ENCODE assay signal across 8 cellular contexts in genomic region chr22:32475428-32476010, GRCh38. TPM values are rescaled to one million over a fixed set of nuclear protein-coding genes. Genes with fewer than 3 reads are reported as not detected.
A peak's percentile ranks its signal among the peaks of the same experiment; 100 is the strongest.
DNase-seq lines count a peak whose midpoint lies in the region; ATAC-seq, FAIRE-seq and TF ChIP-seq lines count a peak whose summit lies in the region.

No MANE protein-coding gene starts in this region.

- H3K36me3 ChIP-seq in mucosa of stomach (ENCODE audit: control insufficient read depth, insufficient read depth, low read length) (no peaks in the 10 kb centered on the region), thyroid gland (no peaks in the 10 kb centered on the region)

- TF ChIP-seq CTCF in A549 (IDR thresholded peaks at IDR 0.05): no peak
- TF ChIP-seq CTCF in GM12864 (IDR thresholded peaks at IDR 0.05; ENCODE audit: low read depth, low read length, missing control alignments): no peak
- TF ChIP-seq CTCF in epithelial cell of esophagus (IDR thresholded peaks at IDR 0.05; ENCODE audit: insufficient read depth, low read depth, low read length, missing control alignments): no peak
- no peak for TF ChIP-seq CTCF in thyroid gland (IDR thresholded peaks at IDR 0.05)

- TF ChIP-seq POLR2A in A549 (IDR thresholded peaks at IDR 0.05; ENCODE audit: low read length): no peak
- no peak for TF ChIP-seq POLR2A in thyroid gland (IDR thresholded peaks at IDR 0.05)

- DNase-seq in A549 (ENCODE audit: low read depth in 1 of 2, low spot score in 1 of 2) (peak in 1 of 2 experiments; percentile 33), GM12864 (ENCODE audit: low read depth) (no peak), UCSD-AML1 (lab: John Stamatoyannopoulos, UW; ENCODE audit: unreplicated experiment) (peak; percentile 50), epithelial cell of esophagus (ENCODE audit: low read depth) (peak; percentile 42), thyroid gland (peak; percentile 56 to 66), NCI-H2196 treated with DMSO at 0.1 percent for 48 hours (lab: John Stamatoyannopoulos, UW; ENCODE audit: unreplicated experiment) (no peak)

- peak overlapping the region; percentile 91 for H3K4me2 ChIP-seq in A549

- FAIRE-seq in A549 (lab: Jason Lieb, UNC): no peak

- H3K9me3 ChIP-seq in A549: no peaks in the 10 kb centered on the region
- no peaks in the 10 kb centered on the region for H3K9me3 ChIP-seq in mucosa of stomach (ENCODE audit: control insufficient read depth, low read length)
- no peaks in the 10 kb centered on the region for H3K9me3 ChIP-seq in thyroid gland

- H3K4me1 ChIP-seq in A549: peaks cover 21% of the 10 kb centered on the region; the same call in 2 of the 3 replicates
- H3K4me1 ChIP-seq in mucosa of stomach (ENCODE audit: control insufficient read depth, insufficient read depth, low read length): peaks cover 13% of the 10 kb centered on the region
- peaks cover 17 to 34% of the 10 kb centered on the region in 2 donors for H3K4me1 ChIP-seq in thyroid gland

- H3K27me3 ChIP-seq in mucosa of stomach (ENCODE audit: control insufficient read depth, insufficient read depth, low read length) (no peaks in the 10 kb centered on the region), thyroid gland (no peaks in the 10 kb centered on the region)

- no peak for TF ChIP-seq EP300 in A549 (IDR thresholded peaks at IDR 0.05)

- no peak for TF ChIP-seq RAD21 in A549 (conservative IDR thresholded peaks at IDR 0.05 in 1 of 2, IDR thresholded peaks at IDR 0.05 in 1 of 2)

- H3K4me3 ChIP-seq in A549 (peak overlapping the region; percentile 81), GM12864 (ENCODE audit: low read depth, low read length) (peak overlapping the region; percentile 93), epithelial cell of esophagus (ENCODE audit: low read length) (peak overlapping the region; percentile 76), mucosa of stomach (ENCODE audit: low read length) (peak overlapping the region; percentile 79), thyroid gland (replicated peaks in 1 of 3) (peak overlapping the region in 2 of 3 donors; percentile 83 to 90)

- H3K27ac ChIP-seq in A549: peak overlapping the region; percentile 95 to 100
- H3K27ac ChIP-seq in thyroid gland: peak overlapping the region; percentile 99 to 100 (median 99)

- CTCF ChIA-PET in A549 (lab: Yijun Ruan, JAX): interaction anchor here (1.6 kb wide), 1 partner anchor 33 kb away, joined by 4 read pairs; no protein-coding TSS in a partner anchor

- peak overlapping the region; percentile 87 for H3K9ac ChIP-seq in mucosa of stomach (ENCODE audit: low read length)

- under 1% methylated on average over 18 of the region's 19 CpGs for WGBS in A549 (ENCODE audit: missing lambda C conversion rate)
- WGBS in thyroid gland, 2 donors: 1% methylated on average over 19 of the region's 19 CpGs

- POLR2A ChIA-PET in A549 (lab: Yijun Ruan, JAX): interaction anchor here (2.4 kb wide), 1 partner anchor 64 kb away, joined by 9 read pairs; the partner anchor contains the start of gene RTCB

- ATAC-seq in A549 (peak; percentile 20 to 25; a peak in 2 of 6 replicates), HG03095 (IDR thresholded peaks at IDR 0.05; ENCODE audit: unreplicated experiment) (peak; percentile 22)

- intact Hi-C loops in thyroid gland (cut with DNase I): loop anchor here (10.0 kb wide), 1 partner anchor 271 kb away; the partner anchor contains the start of gene RFPL2

TF ChIP-seq in A549, 52 proteins besides CTCF, POLR2A, EP300 and RAD21:
- TF ChIP-seq CBX2 (IDR thresholded peaks at IDR 0.05; ENCODE audit: borderline replicate concordance, low read depth) (no peak), HOXA7 (CRISPR knock-in tag; IDR thresholded peaks at IDR 0.05) (no peak), HES2 (IDR thresholded peaks at IDR 0.05) (no peak), FOSL2 (IDR thresholded peaks at IDR 0.05) (no peak), FOSL2 (CRISPR knock-in tag; IDR thresholded peaks at IDR 0.05) (no peak), TFCP2L1 (CRISPR knock-in tag; IDR thresholded peaks at IDR 0.05) (no peak), ZNF302 (CRISPR knock-in tag; IDR thresholded peaks at IDR 0.05) (no peak), NPAS2 (CRISPR knock-in tag; IDR thresholded peaks at IDR 0.05; ENCODE audit: borderline replicate concordance) (no peak), KDM1A (IDR thresholded peaks at IDR 0.05; ENCODE audit: low read depth) (no peak), BCL3 (IDR thresholded peaks at IDR 0.05) (no peak), MAX (IDR thresholded peaks at IDR 0.05) (no peak), FOSB (CRISPR knock-in tag; IDR thresholded peaks at IDR 0.05) (no peak), NR3C1 (IDR thresholded peaks at IDR 0.05) (no peak), HOXB13 (CRISPR knock-in tag; IDR thresholded peaks at IDR 0.05; ENCODE audit: low read depth) (no peak), ZFP36 (IDR thresholded peaks at IDR 0.05; ENCODE audit: borderline replicate concordance, partially characterized antibody) (no peak), RNF2 (IDR thresholded peaks at IDR 0.05; ENCODE audit: borderline replicate concordance, low read depth) (no peak), CHD4 (IDR thresholded peaks at IDR 0.05; ENCODE audit: borderline replicate concordance) (no peak)

RNA-seq across cellular contexts. Expression of gene FBXO7, which starts 0.9 kb away (rescaled TPM):
- polyA plus RNA-seq in A549 (2011; rRNA removed) (131 and 134 TPM in 2 replicates), A549 (2017; fragmentation: RNase III; extraction: RNeasy Plus Mini Kit Qiagen cat#74134 plus additional on column Dnase treatment) (53.4 to 58.0 TPM (median 57.3 TPM) in 3 replicates)
- 51.5 and 63.0 TPM in 2 replicates for polyA plus RNA-seq in A549 (2012; cell fraction: cytosol; rRNA removed)
- 31.2 and 42.9 TPM in 2 replicates for polyA plus RNA-seq in A549 (2012; cell fraction: nucleus; rRNA removed)
- polyA minus RNA-seq in A549 (2011; rRNA and poly(A)+ RNA removed): 94.2 and 119 TPM in 2 replicates
- total RNA-seq in thyroid gland: 100 to 1,000 TPM; 197 to 321 (median 253) TPM

RNA-seq across cellular contexts. Expression of gene BPIFC, which starts 11.3 kb away (rescaled TPM):
- not detected in 2 replicates for polyA plus RNA-seq in A549 (2011; rRNA removed)
- not detected in 2 replicates for polyA plus RNA-seq in A549 (2012; cell fraction: cytosol; rRNA removed)
- polyA plus RNA-seq in A549 (2012; cell fraction: nucleus; rRNA removed): not detected in 2 replicates
- not detected in 3 replicates for polyA plus RNA-seq in A549 (2017; fragmentation: RNase III; extraction: RNeasy Plus Mini Kit Qiagen cat#74134 plus additional on column Dnase treatment)
- not detected in 2 replicates for polyA minus RNA-seq in A549 (2011; rRNA and poly(A)+ RNA removed)
- not detected for total RNA-seq in thyroid gland

Comparison
In these comparisons a context has a peak if more than half of its experiments do, and no peak if none do; other contexts are left out.
1. DNase-seq: peak in UCSD-AML1 (single experiment), epithelial cell of esophagus (single experiment) and thyroid gland (2 of 2); none in GM12864 (single experiment) and NCI-H2196 treated with DMSO at 0.1 percent for 48 hours (single experiment).
2. Peak in every context shown above with its lines, with median percentiles within 50 percentile points of each other: H3K4me3 ChIP-seq.